15 cellular contexts compared by ENCODE assay signal in genomic region chr1:27148591-27148990, GRCh38. TPM values are rescaled to one million over a fixed set of nuclear protein-coding genes. Genes with fewer than 3 reads are reported as not detected.
DNase-seq lines count a peak whose midpoint lies in the region; ATAC-seq and TF ChIP-seq lines count a peak whose summit lies in the region.
"Had no signal": no experiment of that assay in that cellular context is flagged by ENCODE, and none has a peak within 500 bp of the region (broad histone marks: within the 10 kb centered on the region; RNA-seq: fewer than 3 reads in every experiment).

No MANE protein-coding gene starts in this region.

- no peaks in the 10 kb centered on the region for H3K9me2 ChIP-seq in DOHH2 (replicated peaks; ENCODE audit: control insufficient read depth, low read length)

- peak overlapping the region; percentile 62 for H3K27ac ChIP-seq in DOHH2 (ENCODE audit: low read depth, low read length)
- H3K27ac ChIP-seq in angular gyrus (ENCODE audit: low read depth, low read length): peak overlapping the region; percentile 4
- H3K27ac ChIP-seq in rectal smooth muscle tissue (ENCODE audit: low read depth, low read length): peak overlapping the region; percentile 21
- H3K27ac ChIP-seq: HL-60, SJSA1 had no signal

- H3K79me2 ChIP-seq in DOHH2 (ENCODE audit: control insufficient read depth, low read length): peaks cover 83% of the 10 kb centered on the region

- H3K9me3 ChIP-seq in DOHH2 (ENCODE audit: control insufficient read depth, insufficient read depth, low read length): no peaks in the 10 kb centered on the region
- H3K9me3 ChIP-seq: SJSA1 had no signal

- no peak for TF ChIP-seq CTCF in DOHH2 (IDR thresholded peaks at IDR 0.05; ENCODE audit: low read depth, low read length, poor library complexity, severe bottlenecking)

- H3K27me3 ChIP-seq in DOHH2 (ENCODE audit: control insufficient read depth, low read length) (no peaks in the 10 kb centered on the region), rectal smooth muscle tissue (ENCODE audit: control insufficient read depth, insufficient read depth, low read length) (no peaks in the 10 kb centered on the region)
- H3K27me3 ChIP-seq: SJSA1 had no signal

- H3K4me1 ChIP-seq in DOHH2 (ENCODE audit: control insufficient read depth, low read length) (peaks cover 56% of the 10 kb centered on the region), rectal smooth muscle tissue (ENCODE audit: control insufficient read depth, insufficient read depth, low read length) (peaks cover 45% of the 10 kb centered on the region)

- ATAC-seq in GM19395 (IDR thresholded peaks at IDR 0.05; ENCODE audit: unreplicated experiment): no peak

- 0 out of 2 replicates have a peak, but pooled peaks cover 3% of the 10 kb centered on the region for H4K20me1 ChIP-seq in DOHH2 (ENCODE audit: control insufficient read depth, insufficient read depth, low read depth, low read length)

- H3K4me3 ChIP-seq in DOHH2 (ENCODE audit: low read length): peak overlapping the region; percentile 51
- no peak overlapping the region for H3K4me3 ChIP-seq in rectal smooth muscle tissue (ENCODE audit: low read length)
- H3K4me3 ChIP-seq: SJSA1 had no signal

- peaks cover 13% of the 10 kb centered on the region for H3F3A ChIP-seq in DOHH2 (ENCODE audit: control insufficient read depth, insufficient read depth)

- peak overlapping the region; percentile 68 for H3K4me2 ChIP-seq in DOHH2 (ENCODE audit: low read length)

- peak; percentile 62 for DNase-seq in NCI-H510A treated with DMSO at 0.1 percent for 48 hours (lab: John Stamatoyannopoulos, UW)
- no peak for DNase-seq in NCI-H510A (lab: John Stamatoyannopoulos, UW)
- DNase-seq in mesenteric fat pad (ENCODE audit: low spot score): no peak
- no peak for DNase-seq in activated CD8-positive, alpha-beta memory T cell treated with anti-CD3 and anti-CD28 coated beads, Interleukin-2, amount 50 U/mL, for 48 hours
- DNase-seq: activated CD4-positive, alpha-beta T cell treated with anti-CD3 and anti-CD28 coated beads, Interleukin-2, amount 50 U/mL, for 48 hours; aorta; KG1; NCI-H187 treated with DMSO at 0.1 percent for 48 hours; NK-92 treated with Interleukin-12 subunit alpha and Interleukin-12 subunit beta, amount 100 ng/mL, for 24 hours had no signal

- H3K36me3 ChIP-seq in DOHH2 (ENCODE audit: control insufficient read depth, low read length) (no peaks in the 10 kb centered on the region; the same call in 1 of the 2 replicates), rectal smooth muscle tissue (ENCODE audit: control insufficient read depth, insufficient read depth, low read length) (no peaks in the 10 kb centered on the region)
- H3K36me3 ChIP-seq: SJSA1 had no signal

- no peak overlapping the region for H3K9ac ChIP-seq in rectal smooth muscle tissue (ENCODE audit: low read length)

RNA-seq across cellular contexts. Expression of gene SLC9A1, which starts 6.3 kb away (rescaled TPM):
- total RNA-seq in mesenteric fat pad: 24.4 TPM

Comparison
In these comparisons a context has a peak if more than half of its experiments do, and no peak if none do; other contexts are left out.
1. H3K27ac ChIP-seq: peak in every context shown above with its lines; median percentile 62 in DOHH2; 21 in rectal smooth muscle tissue; 4 in angular gyrus.